ENCODE assay signal across 3 cellular contexts in genomic region chr22:24291538-24292201, GRCh38.
TF ChIP-seq lines count a peak whose summit lies in the region.

No MANE protein-coding gene starts in this region.

TF ChIP-seq in GM12891, 5 proteins besides CTCF, POLR2A, EP300 and RAD21:
- TF ChIP-seq TAF1 (IDR thresholded peaks at IDR 0.05; ENCODE audit: low read depth, low read length) (no peak), PAX5 (IDR thresholded peaks at IDR 0.05; ENCODE audit: insufficient read depth, low read length, severe bottlenecking) (no peak), POLR2AphosphoS5 (IDR thresholded peaks at IDR 0.05; ENCODE audit: low read depth, low read length) (no peak), POU2F2 (IDR thresholded peaks at IDR 0.05; ENCODE audit: low read depth, low read length) (no peak), SPI1 (IDR thresholded peaks at IDR 0.05; ENCODE audit: low read depth, low read length) (peak; percentile 90)

TF ChIP-seq in SK-N-SH, 30 proteins besides CTCF, POLR2A, EP300 and RAD21:
- TF ChIP-seq, protein P1, sequence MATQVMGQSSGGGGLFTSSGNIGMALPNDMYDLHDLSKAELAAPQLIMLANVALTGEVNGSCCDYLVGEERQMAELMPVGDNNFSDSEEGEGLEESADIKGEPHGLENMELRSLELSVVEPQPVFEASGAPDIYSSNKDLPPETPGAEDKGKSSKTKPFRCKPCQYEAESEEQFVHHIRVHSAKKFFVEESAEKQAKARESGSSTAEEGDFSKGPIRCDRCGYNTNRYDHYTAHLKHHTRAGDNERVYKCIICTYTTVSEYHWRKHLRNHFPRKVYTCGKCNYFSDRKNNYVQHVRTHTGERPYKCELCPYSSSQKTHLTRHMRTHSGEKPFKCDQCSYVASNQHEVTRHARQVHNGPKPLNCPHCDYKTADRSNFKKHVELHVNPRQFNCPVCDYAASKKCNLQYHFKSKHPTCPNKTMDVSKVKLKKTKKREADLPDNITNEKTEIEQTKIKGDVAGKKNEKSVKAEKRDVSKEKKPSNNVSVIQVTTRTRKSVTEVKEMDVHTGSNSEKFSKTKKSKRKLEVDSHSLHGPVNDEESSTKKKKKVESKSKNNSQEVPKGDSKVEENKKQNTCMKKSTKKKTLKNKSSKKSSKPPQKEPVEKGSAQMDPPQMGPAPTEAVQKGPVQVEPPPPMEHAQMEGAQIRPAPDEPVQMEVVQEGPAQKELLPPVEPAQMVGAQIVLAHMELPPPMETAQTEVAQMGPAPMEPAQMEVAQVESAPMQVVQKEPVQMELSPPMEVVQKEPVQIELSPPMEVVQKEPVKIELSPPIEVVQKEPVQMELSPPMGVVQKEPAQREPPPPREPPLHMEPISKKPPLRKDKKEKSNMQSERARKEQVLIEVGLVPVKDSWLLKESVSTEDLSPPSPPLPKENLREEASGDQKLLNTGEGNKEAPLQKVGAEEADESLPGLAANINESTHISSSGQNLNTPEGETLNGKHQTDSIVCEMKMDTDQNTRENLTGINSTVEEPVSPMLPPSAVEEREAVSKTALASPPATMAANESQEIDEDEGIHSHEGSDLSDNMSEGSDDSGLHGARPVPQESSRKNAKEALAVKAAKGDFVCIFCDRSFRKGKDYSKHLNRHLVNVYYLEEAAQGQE (IDR thresholded peaks at IDR 0.05; ENCODE audit: low read depth, low read length) = no peak
- TF ChIP-seq FOXM1 (IDR thresholded peaks at IDR 0.05; ENCODE audit: low read depth) = no peak
- no peak for TF ChIP-seq CHD2 (IDR thresholded peaks at IDR 0.05; ENCODE audit: low read length, partially characterized antibody)
- no peak for TF ChIP-seq YY1 (IDR thresholded peaks at IDR 0.05; ENCODE audit: low read depth)
- no peak for TF ChIP-seq POLR2AphosphoS5 (IDR thresholded peaks at IDR 0.05; ENCODE audit: low read depth, low read length)
- no peak for TF ChIP-seq RFX5 (IDR thresholded peaks at IDR 0.05; ENCODE audit: low read length)
- no peak for TF ChIP-seq NFIC (IDR thresholded peaks at IDR 0.05; ENCODE audit: borderline replicate concordance)
- TF ChIP-seq FOXJ3 (CRISPR knock-in tag; IDR thresholded peaks at IDR 0.05) = no peak
- TF ChIP-seq, protein P2, sequence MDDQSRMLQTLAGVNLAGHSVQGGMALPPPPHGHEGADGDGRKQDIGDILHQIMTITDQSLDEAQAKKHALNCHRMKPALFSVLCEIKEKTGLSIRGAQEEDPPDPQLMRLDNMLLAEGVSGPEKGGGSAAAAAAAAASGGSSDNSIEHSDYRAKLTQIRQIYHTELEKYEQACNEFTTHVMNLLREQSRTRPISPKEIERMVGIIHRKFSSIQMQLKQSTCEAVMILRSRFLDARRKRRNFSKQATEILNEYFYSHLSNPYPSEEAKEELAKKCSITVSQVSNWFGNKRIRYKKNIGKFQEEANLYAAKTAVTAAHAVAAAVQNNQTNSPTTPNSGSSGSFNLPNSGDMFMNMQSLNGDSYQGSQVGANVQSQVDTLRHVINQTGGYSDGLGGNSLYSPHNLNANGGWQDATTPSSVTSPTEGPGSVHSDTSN (IDR thresholded peaks at IDR 0.05) = no peak
- no peak for TF ChIP-seq MEF2A (IDR thresholded peaks at IDR 0.05; ENCODE audit: borderline replicate concordance, low read depth)
- TF ChIP-seq GATA2 (CRISPR knock-in tag; IDR thresholded peaks at IDR 0.05) = no peak
- TF ChIP-seq GABPA (IDR thresholded peaks at IDR 0.05; ENCODE audit: low read depth) = no peak
- TF ChIP-seq, protein P3, sequence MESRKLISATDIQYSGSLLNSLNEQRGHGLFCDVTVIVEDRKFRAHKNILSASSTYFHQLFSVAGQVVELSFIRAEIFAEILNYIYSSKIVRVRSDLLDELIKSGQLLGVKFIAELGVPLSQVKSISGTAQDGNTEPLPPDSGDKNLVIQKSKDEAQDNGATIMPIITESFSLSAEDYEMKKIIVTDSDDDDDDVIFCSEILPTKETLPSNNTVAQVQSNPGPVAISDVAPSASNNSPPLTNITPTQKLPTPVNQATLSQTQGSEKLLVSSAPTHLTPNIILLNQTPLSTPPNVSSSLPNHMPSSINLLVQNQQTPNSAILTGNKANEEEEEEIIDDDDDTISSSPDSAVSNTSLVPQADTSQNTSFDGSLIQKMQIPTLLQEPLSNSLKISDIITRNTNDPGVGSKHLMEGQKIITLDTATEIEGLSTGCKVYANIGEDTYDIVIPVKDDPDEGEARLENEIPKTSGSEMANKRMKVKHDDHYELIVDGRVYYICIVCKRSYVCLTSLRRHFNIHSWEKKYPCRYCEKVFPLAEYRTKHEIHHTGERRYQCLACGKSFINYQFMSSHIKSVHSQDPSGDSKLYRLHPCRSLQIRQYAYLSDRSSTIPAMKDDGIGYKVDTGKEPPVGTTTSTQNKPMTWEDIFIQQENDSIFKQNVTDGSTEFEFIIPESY (IDR thresholded peaks at IDR 0.05; ENCODE audit: borderline replicate concordance, low read depth) = no peak
- no peak for TF ChIP-seq EZH2phosphoT487 (IDR thresholded peaks at IDR 0.05; ENCODE audit: borderline replicate concordance, low read depth)

TF ChIP-seq in HepG2, 621 proteins besides CTCF, POLR2A, EP300 and RAD21:
- TF ChIP-seq SIX1 (CRISPR knock-in tag; IDR thresholded peaks at IDR 0.05; ENCODE audit: borderline replicate concordance) = no peak
- no peak for TF ChIP-seq ZNF260 (CRISPR knock-in tag; IDR thresholded peaks at IDR 0.05; ENCODE audit: borderline replicate concordance, low read depth)
- no peak for TF ChIP-seq ZNF839 (CRISPR knock-in tag; IDR thresholded peaks at IDR 0.05; ENCODE audit: borderline replicate concordance)
- no peak for TF ChIP-seq HOXD1 (CRISPR knock-in tag; IDR thresholded peaks at IDR 0.05)
- TF ChIP-seq ZNF572 (CRISPR knock-in tag; IDR thresholded peaks at IDR 0.05) = no peak
